Comparison of ENCODE assay signal across 10 cellular contexts in the genomic region with DNA sequence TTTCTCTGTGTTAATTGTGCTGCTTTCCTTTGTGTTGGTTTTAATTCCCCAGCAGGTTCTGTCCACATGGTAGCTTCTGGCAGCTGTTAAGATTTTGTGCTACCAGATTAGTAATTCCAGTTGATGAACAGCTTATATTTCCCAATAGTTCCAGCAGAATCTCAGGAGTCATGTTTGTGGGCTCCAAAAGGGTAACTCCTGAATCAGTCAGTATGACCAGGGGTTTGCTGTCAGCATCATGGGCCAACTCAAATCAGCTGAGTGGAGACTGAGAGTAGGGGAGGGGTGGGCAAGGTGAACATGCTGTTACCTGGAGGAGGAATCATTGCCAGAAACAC.
DNase-seq lines count a peak whose midpoint lies in the region; ATAC-seq, FAIRE-seq and TF ChIP-seq lines count a peak whose summit lies in the region.
"Had no signal": no experiment of that assay in that cellular context is flagged by ENCODE, and none has a peak within 500 bp of the region (broad histone marks: within the 10 kb centered on the region; RNA-seq: fewer than 3 reads in every experiment).

No MANE protein-coding gene starts in this region.

- H3K36me3 Mint-ChIP-seq in activated naive CD4-positive, alpha-beta T cell treated with anti-CD3 and anti-CD28 coated beads, Interleukin-2, amount 10 ng/mL, durations not matched to agents 7 days and 5 days = peaks cover 14% of the 10 kb centered on the region

- peak overlapping the region; percentile 83 for H3K27ac Mint-ChIP-seq in activated naive CD4-positive, alpha-beta T cell treated with anti-CD3 and anti-CD28 coated beads, Interleukin-2, amount 10 ng/mL, durations not matched to agents 7 days and 5 days

- no peaks in the 10 kb centered on the region for H3K36me3 ChIP-seq in right lobe of liver
- H3K36me3 ChIP-seq: SJSA1 had no signal

- H3K4me3 ChIP-seq in AG10803 (ENCODE audit: low read length) (no peak overlapping the region), right lobe of liver (no peak overlapping the region)
- H3K4me3 ChIP-seq: SJSA1 had no signal

- peaks cover 49% of the 10 kb centered on the region for H3K4me1 Mint-ChIP-seq in activated naive CD4-positive, alpha-beta T cell treated with anti-CD3 and anti-CD28 coated beads, Interleukin-2, amount 10 ng/mL, durations not matched to agents 7 days and 5 days

- intact Hi-C loops in right lobe of liver (cut with DNase I) = no loop called here

- H3K9me3 Mint-ChIP-seq in activated naive CD4-positive, alpha-beta T cell treated with anti-CD3 and anti-CD28 coated beads, Interleukin-2, amount 10 ng/mL, durations not matched to agents 7 days and 5 days = no peaks in the 10 kb centered on the region

- no peaks in the 10 kb centered on the region for H3K4me1 ChIP-seq in right lobe of liver

- TF ChIP-seq CTCF in AG10803 (conservative IDR thresholded peaks at IDR 0.05; ENCODE audit: low read length) = no peak
- no peak for TF ChIP-seq CTCF in right lobe of liver (IDR thresholded peaks at IDR 0.05)

- H3K27me3 ChIP-seq in right lobe of liver = no peaks in the 10 kb centered on the region
- H3K27me3 ChIP-seq: SJSA1 had no signal

- TF ChIP-seq POLR2A in right lobe of liver (IDR thresholded peaks at IDR 0.05) (no peak), GM12891 (IDR thresholded peaks at IDR 0.05; ENCODE audit: low read depth, low read length) (no peak)

- H3K27me3 Mint-ChIP-seq in activated naive CD4-positive, alpha-beta T cell treated with anti-CD3 and anti-CD28 coated beads, Interleukin-2, amount 10 ng/mL, durations not matched to agents 7 days and 5 days = no peaks in the 10 kb centered on the region

- CTCF ChIA-PET in activated naive CD4-positive, alpha-beta T cell treated with anti-CD3 and anti-CD28 coated beads, Interleukin-2, amount 10 ng/mL, durations not matched to agents 7 days and 5 days (lab: Charles Lee) = interaction anchor here (1.4 to 2.1 kb wide), 4 partner anchors 16 to 146 kb away, joined by 4 to 6 read pairs (median 4); no protein-coding TSS in a partner anchor

- no peak overlapping the region for H3K4me3 Mint-ChIP-seq in activated naive CD4-positive, alpha-beta T cell treated with anti-CD3 and anti-CD28 coated beads, Interleukin-2, amount 10 ng/mL, durations not matched to agents 7 days and 5 days

- DNase-seq in AG10803 (ENCODE audit: low read depth) = peak; percentile 15
- peak; percentile 23 for DNase-seq in activated naive CD4-positive, alpha-beta T cell treated with anti-CD3 and anti-CD28 coated beads, Interleukin-2, amount 10 ng/mL, durations not matched to agents 7 days and 5 days
- no peak for DNase-seq in right lobe of liver
- DNase-seq in medulla oblongata (ENCODE audit: extremely low spot score) = no peak
- no peak for DNase-seq in NCI-H748 (lab: John Stamatoyannopoulos, UW; ENCODE audit: unreplicated experiment)
- DNase-seq in GM12891 (ENCODE audit: insufficient read length, low spot score) = no peak
- DNase-seq: DMS53 had no signal

- H3K27ac ChIP-seq in right lobe of liver = peak overlapping the region in 2 of 3 donors; percentile 63

- H3K9me3 ChIP-seq in right lobe of liver = no peaks in the 10 kb centered on the region
- H3K9me3 ChIP-seq: SJSA1 had no signal

- ATAC-seq in HG02981 (IDR thresholded peaks at IDR 0.05; ENCODE audit: unreplicated experiment) = peak; percentile 0
- ATAC-seq in right lobe of liver = peak in 1 of 4 donors; percentile 11
- no peak for ATAC-seq in GM21576 (IDR thresholded peaks at IDR 0.05; ENCODE audit: unreplicated experiment)

- no peak for FAIRE-seq in GM12891 (lab: Jason Lieb, UNC)

TF ChIP-seq in GM12891, 5 proteins besides CTCF, POLR2A, EP300 and RAD21:
- TF ChIP-seq POU2F2 (IDR thresholded peaks at IDR 0.05; ENCODE audit: low read depth, low read length) = no peak
TF ChIP-seq in GM12891: peak in this region for 0.

Comparison
In these comparisons a context has a peak if more than half of its experiments do, and no peak if none do; other contexts are left out.
1. DNase-seq: peak in AG10803 (single experiment) and activated naive CD4-positive, alpha-beta T cell treated with anti-CD3 and anti-CD28 coated beads, Interleukin-2, amount 10 ng/mL, durations not matched to agents 7 days and 5 days (single experiment); none in right lobe of liver (0 of 3), medulla oblongata (single experiment), NCI-H748 (single experiment) and GM12891 (single experiment).